Comparison of ENCODE assay signal across 9 cellular contexts in the genomic region with DNA sequence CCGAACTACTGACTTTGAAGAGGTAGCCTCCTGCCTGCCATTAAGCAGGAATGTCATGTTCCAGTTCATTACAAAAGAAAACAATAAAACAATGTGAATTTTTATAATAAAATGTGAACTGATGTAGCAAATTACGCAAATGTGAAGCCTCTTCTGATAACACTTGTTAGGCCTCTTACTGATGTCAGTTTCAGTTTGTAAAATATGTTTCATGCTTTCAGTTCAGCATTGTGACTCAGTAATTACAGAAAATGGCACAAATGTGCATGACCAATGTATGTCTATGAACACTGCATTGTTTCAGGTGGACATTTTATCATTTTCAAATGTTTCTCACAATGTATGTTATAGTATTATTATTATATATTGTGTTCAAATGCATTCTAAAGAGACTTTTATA.
DNase-seq lines count a peak whose midpoint lies in the region; ATAC-seq, FAIRE-seq and TF ChIP-seq lines count a peak whose summit lies in the region.
"Had no signal": no experiment of that assay in that cellular context is flagged by ENCODE, and none has a peak within 500 bp of the region (broad histone marks: within the 10 kb centered on the region; RNA-seq: fewer than 3 reads in every experiment).

No MANE protein-coding gene starts in this region.

- peak overlapping the region; percentile 4 for H3K4me3 Mint-ChIP-seq in activated naive CD4-positive, alpha-beta T cell treated with anti-CD3 and anti-CD28 coated beads, Interleukin-2, amount 50 U/mL, for 24 hours
- H3K4me3 Mint-ChIP-seq in activated naive CD8-positive, alpha-beta T cell treated with anti-CD3 and anti-CD28 coated beads for 36 hours = no peak overlapping the region

- TF ChIP-seq POLR2A in transverse colon (IDR thresholded peaks at IDR 0.05) = no peak
- no peak for TF ChIP-seq POLR2A in H54 (IDR thresholded peaks at IDR 0.05; ENCODE audit: low read depth, low read length)

- H3K27ac Mint-ChIP-seq in activated naive CD4-positive, alpha-beta T cell treated with anti-CD3 and anti-CD28 coated beads, Interleukin-2, amount 50 U/mL, for 24 hours = peak overlapping the region; percentile 98
- H3K27ac Mint-ChIP-seq in activated naive CD8-positive, alpha-beta T cell treated with anti-CD3 and anti-CD28 coated beads for 36 hours = peak overlapping the region; percentile 99

- peak; percentile 35 for ATAC-seq in HG03097 (IDR thresholded peaks at IDR 0.05; ENCODE audit: low FRiP score, unreplicated experiment)

- H3K27me3 ChIP-seq in transverse colon = no peaks in the 10 kb centered on the region

- intact Hi-C loops in transverse colon (cut with DNase I; ENCODE audit: low total_unique reads) = no loop called here

- H3K9me3 Mint-ChIP-seq in activated naive CD4-positive, alpha-beta T cell treated with anti-CD3 and anti-CD28 coated beads, Interleukin-2, amount 50 U/mL, for 24 hours = no peaks in the 10 kb centered on the region
- H3K9me3 Mint-ChIP-seq in activated naive CD8-positive, alpha-beta T cell treated with anti-CD3 and anti-CD28 coated beads for 36 hours = no peaks in the 10 kb centered on the region

- DNase-seq in activated naive CD4-positive, alpha-beta T cell treated with anti-CD3 and anti-CD28 coated beads, Interleukin-2, amount 50 U/mL, for 16 hours = no peak
- no peak for DNase-seq in activated naive CD8-positive, alpha-beta T cell treated with anti-CD3 and anti-CD28 coated beads for 36 hours
- DNase-seq in transverse colon = no peak
- DNase-seq in cerebellar nuclear complex (lab: John Stamatoyannopoulos, UW) = no peak
- no peak for DNase-seq in NCI-H1436 (lab: John Stamatoyannopoulos, UW)
- DNase-seq in H54 (ENCODE audit: insufficient read length, low spot score) = no peak
- DNase-seq: DND-41 had no signal

- WGBS in transverse colon (ENCODE audit: low coverage in 1 of 2), 2 donors = 73 to 96% methylated on average over 2 of the region's 2 CpGs

- no peaks in the 10 kb centered on the region for H3K36me3 ChIP-seq in transverse colon

- H3K27me3 Mint-ChIP-seq in activated naive CD4-positive, alpha-beta T cell treated with anti-CD3 and anti-CD28 coated beads, Interleukin-2, amount 50 U/mL, for 24 hours = no peaks in the 10 kb centered on the region
- H3K27me3 Mint-ChIP-seq in activated naive CD8-positive, alpha-beta T cell treated with anti-CD3 and anti-CD28 coated beads for 36 hours = no peaks in the 10 kb centered on the region

- no peak for TF ChIP-seq EP300 in transverse colon (IDR thresholded peaks at IDR 0.05; ENCODE audit: low read depth)

- in situ Hi-C loops in transverse colon (cut with MboI; ENCODE audit: low pct_ligation_motif_present in 1 of 4, low pct_unique_long_range_greater_than_20kb in 1 of 4, low sequenced_read_pairs in 3 of 4) = no loop called here

- H3K4me1 Mint-ChIP-seq in activated naive CD4-positive, alpha-beta T cell treated with anti-CD3 and anti-CD28 coated beads, Interleukin-2, amount 50 U/mL, for 24 hours = peaks cover 72% of the 10 kb centered on the region
- H3K4me1 Mint-ChIP-seq in activated naive CD8-positive, alpha-beta T cell treated with anti-CD3 and anti-CD28 coated beads for 36 hours = peaks cover 72% of the 10 kb centered on the region

- FAIRE-seq in H54 (lab: Jason Lieb, UNC) = no peak

- peaks cover 6 to 32% (median 10%) of the 10 kb centered on the region in 4 donors for H3K4me1 ChIP-seq in transverse colon

- peak overlapping the region; percentile 39 to 71 (median 60) for H3K27ac ChIP-seq in transverse colon

- no peaks in the 10 kb centered on the region for H3K9me3 ChIP-seq in transverse colon

- H3K4me3 ChIP-seq in transverse colon = no peak overlapping the region

- no peak for TF ChIP-seq CTCF in transverse colon (IDR thresholded peaks at IDR 0.05)

- peaks cover 29% of the 10 kb centered on the region for H3K36me3 Mint-ChIP-seq in activated naive CD4-positive, alpha-beta T cell treated with anti-CD3 and anti-CD28 coated beads, Interleukin-2, amount 50 U/mL, for 24 hours
- peaks cover 42% of the 10 kb centered on the region for H3K36me3 Mint-ChIP-seq in activated naive CD8-positive, alpha-beta T cell treated with anti-CD3 and anti-CD28 coated beads for 36 hours
